18 cellular contexts compared by ENCODE assay signal in genomic region chr4:111031180-111031579, GRCh38.
A peak's percentile ranks its signal among the peaks of the same experiment; 100 is the strongest.
DNase-seq lines count a peak whose midpoint lies in the region; ATAC-seq and TF ChIP-seq lines count a peak whose summit lies in the region.
"Had no signal": no experiment of that assay in that cellular context is flagged by ENCODE, and none has a peak within 500 bp of the region (broad histone marks: within the 10 kb centered on the region; RNA-seq: fewer than 3 reads in every experiment).

No MANE protein-coding gene starts in this region.

- H3K9ac ChIP-seq in mammary epithelial cell (ENCODE audit: insufficient read depth, low read length) = no peak overlapping the region

- H4K20me1 ChIP-seq in mammary epithelial cell (ENCODE audit: insufficient read depth, low read length) (no peaks in the 10 kb centered on the region), OCI-LY7 (ENCODE audit: insufficient read depth, low read length) (no peaks in the 10 kb centered on the region)

- no peak overlapping the region for H2AFZ ChIP-seq in mammary epithelial cell (ENCODE audit: low read depth, low read length)
- no peak overlapping the region for H2AFZ ChIP-seq in OCI-LY7 (ENCODE audit: low read length)

- H3K79me2 ChIP-seq in mammary epithelial cell (ENCODE audit: insufficient read depth, low read length) (no peaks in the 10 kb centered on the region), OCI-LY7 (ENCODE audit: insufficient read depth, low read depth, low read length) (no peaks in the 10 kb centered on the region)

- 50% methylated on average over 1 of the region's 1 CpG for WGBS in mammary epithelial cell (ENCODE audit: low coverage, missing lambda C conversion rate)

- in situ Hi-C loops in mammary epithelial cell (cut with MboI; ENCODE audit: low sequenced_read_pairs in 2 of 2) = no loop called here

- intact Hi-C loops in mammary epithelial cell (cut with micrococcal nuclease) (no loop called here), OCI-LY7 (cut with micrococcal nuclease; ENCODE audit: unreplicated experiment) (no loop called here)

- TF ChIP-seq CTCF in mammary epithelial cell (conservative IDR thresholded peaks at IDR 0.05 in 1 of 2, IDR thresholded peaks at IDR 0.05 in 1 of 2; ENCODE audit: extremely low read depth in 1 of 2, insufficient read depth in 1 of 2, low read depth in 1 of 2, low read length in 2 of 2) (no peak), OCI-LY7 (conservative IDR thresholded peaks at IDR 0.05; ENCODE audit: low read length) (no peak), GM20000 (IDR thresholded peaks at IDR 0.05; ENCODE audit: extremely low read depth, missing control alignments) (no peak)

- no peak overlapping the region for H3K4me3 ChIP-seq in mammary epithelial cell (replicated peaks in 1 of 3; ENCODE audit: insufficient read depth in 1 of 3, low read depth in 2 of 3, low read length in 3 of 3)
- no peak overlapping the region for H3K4me3 ChIP-seq in OCI-LY7 (ENCODE audit: low read depth, low read length, poor library complexity, severe bottlenecking)
- H3K4me3 ChIP-seq: SK-N-MC had no signal

- H3K9me3 ChIP-seq in mammary epithelial cell (replicated peaks; ENCODE audit: insufficient read depth, low read length) (no peaks in the 10 kb centered on the region), OCI-LY7 (ENCODE audit: low read length) (no peaks in the 10 kb centered on the region)

- H3K9me2 ChIP-seq in OCI-LY7 (ENCODE audit: insufficient read depth, low read length) = no peaks in the 10 kb centered on the region

- H3K4me2 ChIP-seq in mammary epithelial cell (ENCODE audit: insufficient read depth, low read depth, low read length) (no peak overlapping the region), OCI-LY7 (ENCODE audit: low read length) (no peak overlapping the region)

- H3K4me1 ChIP-seq in mammary epithelial cell (ENCODE audit: insufficient read depth, low read length) (no peaks in the 10 kb centered on the region), OCI-LY7 (ENCODE audit: insufficient read depth, low read length, poor library complexity, severe bottlenecking) (no peaks in the 10 kb centered on the region)

- ATAC-seq in HG03457 (IDR thresholded peaks at IDR 0.05; ENCODE audit: unreplicated experiment) = no peak
- no peak for ATAC-seq in GM18520 (IDR thresholded peaks at IDR 0.05; ENCODE audit: unreplicated experiment)

- H3K27ac ChIP-seq in mammary epithelial cell (ENCODE audit: insufficient read depth, low read depth, low read length) (no peak overlapping the region), OCI-LY7 (ENCODE audit: low read depth, low read length, poor library complexity, severe bottlenecking) (no peak overlapping the region)
- H3K27ac ChIP-seq: SK-N-MC had no signal

- BruUV-seq in mammary epithelial cell (replicated peaks; lab: Mats Ljungman, UMichigan) = no TSS peak
- no TSS peak for BruUV-seq in OCI-LY7 (replicated peaks; lab: Mats Ljungman, UMichigan)

- peak; percentile 69 for DNase-seq in EH (ENCODE audit: low read depth)
- DNase-seq in HT1080 (ENCODE audit: low read depth) = peak; percentile 42
- peak; percentile 0 for DNase-seq in mammary epithelial cell
- peak; percentile 63 for DNase-seq in islet precursor cell
- DNase-seq in OCI-LY7 (ENCODE audit: low spot score) = no peak
- DNase-seq in GM20000 (ENCODE audit: low spot score) = no peak
- DNase-seq: CD8-positive, alpha-beta memory T cell; DMS79 treated with DMSO at 0.1 percent for 48 hours; GF-D8; H9; KBM-7; NCI-H1436; NCI-H2029; NCI-H510A; Right ventricle myocardium superior had no signal

- dilution Hi-C loops in mammary epithelial cell (cut with HindIII; ENCODE audit: low sequenced_read_pairs) = no loop called here

- no peaks in the 10 kb centered on the region for H3K27me3 ChIP-seq in mammary epithelial cell (ENCODE audit: insufficient read depth, low read length)

- H3K36me3 ChIP-seq in mammary epithelial cell (ENCODE audit: insufficient read depth, low read length) (no peaks in the 10 kb centered on the region), OCI-LY7 (ENCODE audit: insufficient read depth, low read length) (no peaks in the 10 kb centered on the region)

- CTCF ChIA-PET in mammary epithelial cell (lab: Charles Lee; ENCODE audit: low non-redundant PET) = no interaction called here
- CTCF ChIA-PET in OCI-LY7 (lab: Charles Lee; ENCODE audit: unreplicated experiment) = no interaction called here

- POLR2A ChIA-PET in OCI-LY7 (lab: Charles Lee) = no interaction called here

Comparison
In these comparisons a context has a peak if more than half of its experiments do, and no peak if none do; other contexts are left out.
1. DNase-seq: peak in EH (single experiment), HT1080 (single experiment), mammary epithelial cell (single experiment) and islet precursor cell (single experiment); none in OCI-LY7 (single experiment) and GM20000 (single experiment).